In genomic region chr17:1159781-1160180, GRCh38 we compare ENCODE assay signal across 24 cellular contexts.
"Had no signal": no experiment of that assay in that cellular context is flagged by ENCODE, and none has a peak within 500 bp of the region (broad histone marks: within the 10 kb centered on the region; RNA-seq: fewer than 3 reads in every experiment).

No MANE protein-coding gene starts in this region.

- H3K4me1 ChIP-seq: adrenal gland, breast epithelium had no signal

- H3K27ac ChIP-seq: adrenal gland, breast epithelium, SJCRH30 had no signal

- DNase-seq: activated CD4-positive, alpha-beta T cell treated with anti-CD3 and anti-CD28 coated beads for 4 hours; activated CD8-positive, alpha-beta memory T cell treated with anti-CD3 and anti-CD28 coated beads, Interleukin-2, amount 50 U/mL, for 4 hours; activated CD8-positive, alpha-beta T cell treated with anti-CD3 and anti-CD28 coated beads for 36 hours; activated naive CD4-positive, alpha-beta T cell treated with anti-CD3 and anti-CD28 coated beads, Interleukin-2, amount 50 U/mL, for 16 hours; activated naive CD8-positive, alpha-beta T cell treated with anti-CD3 and anti-CD28 coated beads, Interleukin-2, amount 10 ng/mL, durations not matched to agents 7 days and 5 days; activated T-cell treated with anti-CD3 and anti-CD28 coated beads, Interleukin-2, amount 50 U/mL, for 72 hours; adrenal gland; central memory CD4-positive, alpha-beta T cell; KG1; NCI-H1048; NCI-H1694; NCI-H2029; NCI-H2171; NCI-H226; NCI-H526 treated with DMSO at 0.1 percent for 48 hours; NCI-H82; Right ventricle myocardium superior; RPMI8226; SJCRH30 had no signal

- H3K9me3 ChIP-seq: adrenal gland, breast epithelium, SJCRH30 had no signal

- H3K27me3 ChIP-seq: adrenal gland, breast epithelium, SJCRH30 had no signal

- H3K36me3 Mint-ChIP-seq: activated naive CD8-positive, alpha-beta T cell treated with anti-CD3 and anti-CD28 coated beads, Interleukin-2, amount 10 ng/mL, durations not matched to agents 7 days and 5 days had no signal

- H3K4me3 Mint-ChIP-seq: activated CD8-positive, alpha-beta T cell treated with anti-CD3 and anti-CD28 coated beads for 36 hours; activated naive CD8-positive, alpha-beta T cell treated with anti-CD3 and anti-CD28 coated beads, Interleukin-2, amount 10 ng/mL, durations not matched to agents 7 days and 5 days; activated T-cell treated with anti-CD3 and anti-CD28 coated beads, Interleukin-2, amount 50 U/mL, for 72 hours; T-helper 1 cell treated with Interleukin-12 subunit alpha and Interleukin-12 subunit beta and Interleukin-4 antibody, amounts not matched to agents 30 μg/mL and 1 μg/mL, for 36 hours had no signal

- H3K27ac Mint-ChIP-seq: activated CD8-positive, alpha-beta T cell treated with anti-CD3 and anti-CD28 coated beads for 36 hours; activated naive CD8-positive, alpha-beta T cell treated with anti-CD3 and anti-CD28 coated beads, Interleukin-2, amount 10 ng/mL, durations not matched to agents 7 days and 5 days; activated T-cell treated with anti-CD3 and anti-CD28 coated beads, Interleukin-2, amount 50 U/mL, for 72 hours; activated T-helper 2 cell treated with anti-CD3 and anti-CD28 coated beads, Interferon-gamma antibody, Interleukin-2, Interleukin-4, amounts not matched to agents 10 μg/mL and 5 μg/mL and 100 μg/mL, durations not matched to agents 14 hours and 24 hours and 36 hours; T-helper 1 cell treated with Interleukin-12 subunit alpha and Interleukin-12 subunit beta and Interleukin-4 antibody, amounts not matched to agents 30 μg/mL and 1 μg/mL, for 36 hours had no signal

- H3K27me3 Mint-ChIP-seq: activated CD8-positive, alpha-beta T cell treated with anti-CD3 and anti-CD28 coated beads for 36 hours; activated naive CD8-positive, alpha-beta T cell treated with anti-CD3 and anti-CD28 coated beads, Interleukin-2, amount 10 ng/mL, durations not matched to agents 7 days and 5 days had no signal

- ATAC-seq: activated CD4-positive, CD25-positive, alpha-beta regulatory T cell treated with anti-CD3 and anti-CD28 coated beads, Interleukin-2, amount 50 U/mL, for 24 hours; activated CD8-positive, alpha-beta T cell treated with anti-CD3 and anti-CD28 coated beads for 36 hours; activated T-cell treated with anti-CD3 and anti-CD28 coated beads, Interleukin-2, amount 50 U/mL, for 72 hours; SK-N-SH treated with all-trans-retinoic acid at 6 μM for 48 hours had no signal

- H3K4me3 ChIP-seq: adrenal gland, breast epithelium, SJCRH30 had no signal

- H3K4me1 Mint-ChIP-seq: activated naive CD8-positive, alpha-beta T cell treated with anti-CD3 and anti-CD28 coated beads, Interleukin-2, amount 10 ng/mL, durations not matched to agents 7 days and 5 days had no signal

- H3K9me3 Mint-ChIP-seq: activated CD8-positive, alpha-beta T cell treated with anti-CD3 and anti-CD28 coated beads for 36 hours; activated naive CD8-positive, alpha-beta T cell treated with anti-CD3 and anti-CD28 coated beads, Interleukin-2, amount 10 ng/mL, durations not matched to agents 7 days and 5 days; activated T-cell treated with anti-CD3 and anti-CD28 coated beads, Interleukin-2, amount 50 U/mL, for 72 hours; activated T-helper 2 cell treated with anti-CD3 and anti-CD28 coated beads, Interferon-gamma antibody, Interleukin-2, Interleukin-4, amounts not matched to agents 10 μg/mL and 5 μg/mL and 100 μg/mL, durations not matched to agents 14 hours and 24 hours and 36 hours; T-helper 1 cell treated with Interleukin-12 subunit alpha and Interleukin-12 subunit beta and Interleukin-4 antibody, amounts not matched to agents 30 μg/mL and 1 μg/mL, for 36 hours had no signal

- H3K36me3 ChIP-seq: adrenal gland, breast epithelium, SJCRH30 had no signal
